ENCODE assay signal across 18 cellular contexts in the genomic region with DNA sequence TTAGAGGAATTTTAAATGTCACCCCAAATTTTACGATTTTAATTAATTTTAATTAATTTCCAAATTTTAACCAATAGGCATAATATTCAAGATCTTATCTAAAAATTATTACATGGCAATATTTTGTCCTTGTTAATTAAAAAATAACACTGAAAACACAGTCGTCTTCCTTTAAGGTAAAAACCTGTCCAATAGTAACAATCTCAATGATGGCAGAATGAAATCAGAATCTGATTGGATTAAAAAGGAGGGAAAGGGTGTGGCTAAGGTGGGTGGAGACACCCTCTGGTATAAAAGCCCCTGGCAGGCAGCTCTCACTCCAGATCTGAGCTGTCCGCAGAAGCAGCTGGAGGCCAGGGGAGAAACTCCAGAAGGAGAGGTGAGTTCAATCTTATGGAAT. TPM values are rescaled to one million over a fixed set of nuclear protein-coding genes. Genes with fewer than 3 reads are reported as not detected.
"Had no signal": no experiment of that assay in that cellular context is flagged by ENCODE, and none has a peak within 500 bp of the region (broad histone marks: within the 10 kb centered on the region; RNA-seq: fewer than 3 reads in every experiment).

A gene (plus strand): TSS at position 301 of the 400 bp plus-strand sequence. CDS start 2,704 bp downstream, outside the sequence.

RNA-seq across cellular contexts. Expression of the gene that starts here (rescaled TPM):
- total RNA-seq: naive thymus-derived CD8-positive, alpha-beta T cell; natural killer cell treated with Interleukin-12 subunit alpha and Interleukin-12 subunit beta and Interleukin-15 and Interleukin-18, amount 100 ng/mL, for 72 hours; neural crest cell; omental fat pad; osteocyte; progenitor cell of endocrine pancreas; psoas muscle; renal cortical epithelial cell; right cardiac atrium; sigmoid colon; subcutaneous adipose tissue; temporal lobe; thoracic aorta; thyroid gland; upper lobe of left lung; ureter; uterus had no signal
- polyA plus RNA-seq: naive thymus-derived CD8-positive, alpha-beta T cell; psoas muscle; right cardiac atrium; stomach had no signal
